8 cellular contexts compared by ENCODE assay signal in the genomic region with DNA sequence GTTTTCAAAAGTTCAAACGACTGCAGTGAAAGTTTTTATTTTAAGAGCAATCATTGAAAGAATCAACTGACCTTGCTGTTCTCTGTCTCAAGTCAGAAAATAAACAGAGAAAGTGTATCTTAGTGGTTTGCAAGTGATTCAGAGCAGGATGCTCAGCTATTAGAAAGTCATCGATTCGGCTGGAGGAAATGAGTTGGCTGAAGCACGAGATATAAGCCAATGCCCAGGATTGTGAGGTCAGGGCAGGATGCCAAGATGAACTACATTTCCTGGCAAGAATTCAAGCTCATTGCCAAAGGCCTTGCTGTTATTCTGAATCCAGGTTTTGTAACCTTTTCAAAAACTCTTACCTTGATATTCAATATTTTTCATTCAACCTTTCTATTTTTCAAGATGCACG.
DNase-seq lines count a peak whose midpoint lies in the region; ATAC-seq and TF ChIP-seq lines count a peak whose summit lies in the region.

No MANE protein-coding gene starts in this region.

- TF ChIP-seq POLR2A in adrenal gland (IDR thresholded peaks at IDR 0.05): no peak

- no peaks in the 10 kb centered on the region for H3K9me3 Mint-ChIP-seq in Calu3 (ENCODE audit: low read depth, unreplicated experiment)
- no peaks in the 10 kb centered on the region for H3K9me3 Mint-ChIP-seq in activated naive CD4-positive, alpha-beta T cell treated with anti-CD3 and anti-CD28 coated beads, Interleukin-2, amount 10 ng/mL, durations not matched to agents 7 days and 5 days

- H3K27ac ChIP-seq in adrenal gland: peak overlapping the region in 1 of 5 donors; percentile 28

- no peaks in the 10 kb centered on the region for H3K27me3 ChIP-seq in adrenal gland

- H3K36me3 ChIP-seq in adrenal gland (replicated peaks in 1 of 2): no peaks in the 10 kb centered on the region

- no peak overlapping the region for H3K27ac Mint-ChIP-seq in Calu3 (ENCODE audit: unreplicated experiment)
- H3K27ac Mint-ChIP-seq in activated naive CD4-positive, alpha-beta T cell treated with anti-CD3 and anti-CD28 coated beads, Interleukin-2, amount 10 ng/mL, durations not matched to agents 7 days and 5 days: no peak overlapping the region

- no peaks in the 10 kb centered on the region for H3K27me3 Mint-ChIP-seq in Calu3 (ENCODE audit: unreplicated experiment)
- no peaks in the 10 kb centered on the region for H3K27me3 Mint-ChIP-seq in activated naive CD4-positive, alpha-beta T cell treated with anti-CD3 and anti-CD28 coated beads, Interleukin-2, amount 10 ng/mL, durations not matched to agents 7 days and 5 days

- intact Hi-C loops in Calu3 (cut with micrococcal nuclease; ENCODE audit: unreplicated experiment) (loop anchor here (5.0 to 10.0 kb wide), 2 partner anchors 184 to 262 kb away; no protein-coding TSS in a partner anchor), adrenal gland (cut with DNase I) (no loop called here)

- DNase-seq in Calu3 (peak; percentile 79), HS-5 (ENCODE audit: low read depth) (peak; percentile 95), adrenal gland (peak; percentile 75 to 87 (median 83)), mucosa of gallbladder (ENCODE audit: low spot score) (peak; percentile 88), GM13977 (ENCODE audit: low spot score) (no peak), SKM-1 treated with dmso at 0.1 percent for 144 hours (lab: John Stamatoyannopoulos, UW; ENCODE audit: unreplicated experiment) (no peak)
- no peak for DNase-seq in activated naive CD4-positive, alpha-beta T cell treated with anti-CD3 and anti-CD28 coated beads, Interleukin-2, amount 10 ng/mL, durations not matched to agents 7 days and 5 days

- H3K4me1 Mint-ChIP-seq in Calu3 (ENCODE audit: low read depth, unreplicated experiment): peaks cover 16% of the 10 kb centered on the region
- no peaks in the 10 kb centered on the region for H3K4me1 Mint-ChIP-seq in activated naive CD4-positive, alpha-beta T cell treated with anti-CD3 and anti-CD28 coated beads, Interleukin-2, amount 10 ng/mL, durations not matched to agents 7 days and 5 days

- H3K36me3 Mint-ChIP-seq in Calu3 (ENCODE audit: insufficient read depth, unreplicated experiment): no peaks in the 10 kb centered on the region
- H3K36me3 Mint-ChIP-seq in activated naive CD4-positive, alpha-beta T cell treated with anti-CD3 and anti-CD28 coated beads, Interleukin-2, amount 10 ng/mL, durations not matched to agents 7 days and 5 days: no peaks in the 10 kb centered on the region

- no peaks in the 10 kb centered on the region for H3K9me3 ChIP-seq in adrenal gland (replicated peaks in 1 of 3)

- TF ChIP-seq CTCF in Calu3 (IDR thresholded peaks at IDR 0.05; ENCODE audit: unreplicated experiment) (no peak), adrenal gland (IDR thresholded peaks at IDR 0.05) (no peak), GM13977 (IDR thresholded peaks at IDR 0.05; ENCODE audit: extremely low read depth, insufficient read depth, missing control alignments) (no peak)

- WGBS in adrenal gland, 4 donors: 11 to 16% (median 12%) methylated on average over 5 of the region's 5 CpGs

- CTCF ChIA-PET in Calu3 (lab: Charles Lee): interaction anchor here (0.9 to 1.7 kb wide), 3 partner anchors 9 to 287 kb away, joined by 3 to 4 read pairs (median 4); no protein-coding TSS in a partner anchor
- CTCF ChIA-PET in activated naive CD4-positive, alpha-beta T cell treated with anti-CD3 and anti-CD28 coated beads, Interleukin-2, amount 10 ng/mL, durations not matched to agents 7 days and 5 days (lab: Charles Lee): no interaction called here

- ATAC-seq in GM21447 (IDR thresholded peaks at IDR 0.05; ENCODE audit: unreplicated experiment): peak; percentile 56

- no TSS peak for BruUV-seq in Calu3 (replicated peaks; lab: Mats Ljungman, UMichigan)

- in situ Hi-C loops in GM13977 (cut with MboI; ENCODE audit: low pct_unique_long_range_greater_than_20kb, low sequenced_read_pairs, unreplicated experiment): loop anchor here (25.0 kb wide), 1 partner anchor 843 kb away; the partner anchor contains the start of gene CPEB2

- no peak overlapping the region for H3K4me3 Mint-ChIP-seq in Calu3 (ENCODE audit: low read depth, unreplicated experiment)
- H3K4me3 Mint-ChIP-seq in activated naive CD4-positive, alpha-beta T cell treated with anti-CD3 and anti-CD28 coated beads, Interleukin-2, amount 10 ng/mL, durations not matched to agents 7 days and 5 days: no peak overlapping the region

- H3K4me1 ChIP-seq in adrenal gland (replicated peaks in 1 of 2): peaks cover 0 to 12% of the 10 kb centered on the region in 2 donors

- no peak overlapping the region for H3K4me3 ChIP-seq in adrenal gland

Comparison
In these comparisons a context has a peak if more than half of its experiments do, and no peak if none do; other contexts are left out.
1. DNase-seq: peak in Calu3 (single experiment), HS-5 (single experiment), adrenal gland (7 of 7) and mucosa of gallbladder (single experiment); none in GM13977 (single experiment), activated naive CD4-positive, alpha-beta T cell treated with anti-CD3 and anti-CD28 coated beads, Interleukin-2, amount 10 ng/mL, durations not matched to agents 7 days and 5 days (single experiment) and SKM-1 treated with dmso at 0.1 percent for 144 hours (single experiment).